ENCODE assay signal across 8 cellular contexts in the genomic region with DNA sequence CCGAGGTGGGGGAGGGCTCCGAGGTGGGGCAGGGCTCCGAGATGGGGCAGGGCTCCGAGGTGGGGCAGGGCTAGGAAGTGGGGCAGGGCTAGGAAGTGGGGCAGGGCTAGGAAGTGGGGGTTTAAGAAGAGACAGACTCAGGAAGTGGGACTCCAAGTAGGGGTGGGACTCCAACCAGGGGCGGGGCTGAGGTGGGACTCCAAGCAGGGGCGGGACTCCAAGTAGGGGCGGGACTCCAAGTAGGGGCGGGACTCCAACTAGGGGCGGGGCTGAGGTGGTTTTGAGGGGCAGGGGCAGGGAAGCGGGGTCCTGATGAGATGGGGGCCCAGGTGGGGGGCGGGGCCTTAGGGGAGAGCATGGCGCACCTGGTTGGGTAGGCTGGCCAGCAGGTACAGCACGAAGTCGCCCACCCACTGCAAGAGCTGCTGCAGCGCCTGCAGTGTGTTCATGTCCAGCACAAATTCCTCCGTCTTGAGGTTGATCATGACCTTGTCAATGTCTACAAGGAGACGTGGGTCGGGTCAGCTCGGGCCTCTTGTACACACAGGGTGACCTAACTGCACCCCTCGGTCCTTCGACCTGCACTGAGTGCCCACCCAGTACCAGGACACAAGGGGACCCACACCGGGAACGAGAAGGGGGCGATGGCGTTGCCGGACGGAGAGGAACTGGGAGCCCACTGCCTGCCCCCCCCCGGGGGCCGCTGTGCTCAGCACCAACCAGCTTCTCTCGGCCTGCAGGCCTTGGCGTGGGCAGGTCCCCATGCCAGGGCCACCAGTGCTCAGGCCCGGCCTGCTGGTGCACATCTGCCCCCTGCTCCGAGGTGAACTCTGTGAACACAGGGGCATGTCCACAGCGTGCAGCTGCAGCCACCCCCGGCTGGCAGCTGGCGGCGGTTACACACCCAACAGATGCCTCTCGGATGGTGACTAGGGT. TPM values are rescaled to one million over a fixed set of nuclear protein-coding genes. Genes with fewer than 3 reads are reported as not detected.
DNase-seq lines count a peak whose midpoint lies in the region; ATAC-seq and TF ChIP-seq lines count a peak whose summit lies in the region.

No MANE protein-coding gene starts in this region.

- DNase-seq in CD4-positive, alpha-beta T cell: peak; percentile 72 to 90 (median 76)
- DNase-seq in LoVo (ENCODE audit: low spot score) (peak; percentile 19), fibroblast of lung (ENCODE audit: low read depth in 2 of 2) (peak; percentile 55 to 64), NCI-H2196 treated with DMSO at 0.1 percent for 48 hours (lab: John Stamatoyannopoulos, UW; ENCODE audit: unreplicated experiment) (no peak), DMS79 treated with DMSO at 0.1 percent for 48 hours (lab: John Stamatoyannopoulos, UW) (no peak)
- peak; percentile 79 for DNase-seq in activated CD4-positive, alpha-beta T cell treated with anti-CD3 and anti-CD28 coated beads, Interleukin-2, amount 50 U/mL, for 1 hour
- DNase-seq in stimulated activated CD8-positive, alpha-beta memory T cell treated with anti-CD3 and anti-CD28 coated beads, Interleukin-4, amount 100 ng/mL, for 48 hours: peak; percentile 79

- H3K9me3 ChIP-seq in CD4-positive, alpha-beta T cell (ENCODE audit: control insufficient read depth, low read length): no peaks in the 10 kb centered on the region
- H3K9me3 ChIP-seq in fibroblast of lung (ENCODE audit: control insufficient read depth, insufficient read depth, low read depth, low read length): no peaks in the 10 kb centered on the region

- peaks cover 27% of the 10 kb centered on the region for H3K36me3 ChIP-seq in fibroblast of lung (ENCODE audit: control insufficient read depth, insufficient read depth, low read length)

- no peak overlapping the region for H3K4me3 ChIP-seq in fibroblast of lung (replicated peaks in 1 of 4; ENCODE audit: control extremely low read depth in 1 of 4, insufficient read depth in 1 of 4, low read depth in 3 of 4, low read length in 4 of 4)

- H3K27me3 Mint-ChIP-seq in CD4-positive, alpha-beta T cell: no peaks in the 10 kb centered on the region

- no peaks in the 10 kb centered on the region for H3K27me3 ChIP-seq in CD4-positive, alpha-beta T cell (ENCODE audit: control insufficient read depth, insufficient read depth, low read length)
- H3K27me3 ChIP-seq in fibroblast of lung (ENCODE audit: control insufficient read depth, insufficient read depth, low read length): no peaks in the 10 kb centered on the region

- POLR2A ChIA-PET in CD4-positive, alpha-beta T cell (lab: Charles Lee): interaction anchor here (0.6 to 3.1 kb wide), 11 partner anchors 9 to 1603 kb away, joined by 3 to 11 read pairs (median 5); a partner anchor contains a TSS

- H4K20me1 ChIP-seq in fibroblast of lung (ENCODE audit: control insufficient read depth, extremely low read depth, insufficient read depth, low read length): no peaks in the 10 kb centered on the region

- H3K27ac Mint-ChIP-seq in CD4-positive, alpha-beta T cell: peak overlapping the region; percentile 94

- no peak overlapping the region for H2AFZ ChIP-seq in fibroblast of lung (ENCODE audit: low read length)

- intact Hi-C loops in CD4-positive, alpha-beta T cell (cut with DNase I, micrococcal nuclease): loop anchor here (2.0 kb wide), 1 partner anchor 19 kb away; a partner anchor contains a TSS

- CTCF ChIA-PET in CD4-positive, alpha-beta T cell (lab: Charles Lee): interaction anchor here (0.9 to 2.1 kb wide), 3 partner anchors 10 to 47 kb away, joined by 4 to 13 read pairs (median 7); no protein-coding TSS in a partner anchor

- peaks cover 11% of the 10 kb centered on the region for H3K4me1 ChIP-seq in fibroblast of lung (ENCODE audit: control insufficient read depth, extremely low read depth, insufficient read depth, low read length)

- ATAC-seq in CD4-positive, alpha-beta T cell (ENCODE audit: poor library complexity): peak; percentile 90
- ATAC-seq in GM19035 (IDR thresholded peaks at IDR 0.05; ENCODE audit: unreplicated experiment): no peak

- peaks cover 18% of the 10 kb centered on the region for H3K4me1 Mint-ChIP-seq in CD4-positive, alpha-beta T cell (ENCODE audit: low read depth)

- H3K79me2 ChIP-seq in fibroblast of lung (ENCODE audit: control insufficient read depth, insufficient read depth, low read length): no peaks in the 10 kb centered on the region

- no peaks in the 10 kb centered on the region for H3K9me3 Mint-ChIP-seq in CD4-positive, alpha-beta T cell

- peaks cover 32% of the 10 kb centered on the region for H3K36me3 Mint-ChIP-seq in CD4-positive, alpha-beta T cell (ENCODE audit: low read depth)

- H3K27ac ChIP-seq in CD4-positive, alpha-beta T cell (ENCODE audit: low read depth, low read length): no peak overlapping the region
- H3K27ac ChIP-seq in fibroblast of lung (ENCODE audit: insufficient read depth, low read length): no peak overlapping the region

- no peak for TF ChIP-seq CTCF in CD4-positive, alpha-beta T cell (IDR thresholded peaks at IDR 0.05)
- no peak for TF ChIP-seq CTCF in fibroblast of lung (conservative IDR thresholded peaks at IDR 0.05 in 1 of 2, IDR thresholded peaks at IDR 0.05 in 1 of 2; ENCODE audit: low read depth in 1 of 2, low read length in 2 of 2)

- H3K4me2 ChIP-seq in fibroblast of lung (ENCODE audit: extremely low read depth, insufficient read depth, low read length): no peak overlapping the region

- peak overlapping the region; percentile 54 for H3K4me3 Mint-ChIP-seq in CD4-positive, alpha-beta T cell

- H3K9ac ChIP-seq in fibroblast of lung (ENCODE audit: insufficient read depth, low read length): no peak overlapping the region

RNA-seq across cellular contexts. Expression of a gene that starts 13.9 kb away (rescaled TPM):
- 1 to 10 TPM; 2.3 to 2.9 TPM for total RNA-seq in CD4-positive, alpha-beta T cell
- total RNA-seq in fibroblast of lung: 18.8 and 206 TPM in 2 replicates
- 1.00 and 3.3 TPM in 2 replicates for polyA plus RNA-seq in fibroblast of lung
- polyA plus RNA-seq in fibroblast of lung (2012): 3.2 and 13.7 TPM in 2 replicates
- 0.59 and 0.78 TPM in 2 replicates for polyA minus RNA-seq in fibroblast of lung (ENCODE audit: low replicate concordance)

RNA-seq across cellular contexts. Expression of a gene that starts 19.6 kb away (rescaled TPM):
- 10 to 100 TPM; 25.8 to 30.1 TPM for total RNA-seq in CD4-positive, alpha-beta T cell
- total RNA-seq in fibroblast of lung: 24.4 and 35.0 TPM in 2 replicates
- 19.3 and 26.2 TPM in 2 replicates for polyA plus RNA-seq in fibroblast of lung
- 45.7 and 61.2 TPM in 2 replicates for polyA plus RNA-seq in fibroblast of lung (2012)
- 39.8 and 51.4 TPM in 2 replicates for polyA minus RNA-seq in fibroblast of lung (ENCODE audit: low replicate concordance)

RNA-seq across cellular contexts. Expression of a gene that starts 19.9 kb away (rescaled TPM):
- total RNA-seq in CD4-positive, alpha-beta T cell: not detected
- not detected in 2 replicates for total RNA-seq in fibroblast of lung
- not detected in 2 replicates for polyA plus RNA-seq in fibroblast of lung
- polyA plus RNA-seq in fibroblast of lung (2012): not detected in 2 replicates
- polyA minus RNA-seq in fibroblast of lung (ENCODE audit: low replicate concordance): not detected in 2 replicates

RNA-seq across cellular contexts. Expression of a gene that starts 21.2 kb away (rescaled TPM):
- total RNA-seq in CD4-positive, alpha-beta T cell: not detected
- total RNA-seq in fibroblast of lung: 0.51 and 0.66 TPM in 2 replicates
- polyA plus RNA-seq in fibroblast of lung: 0.07 and 0.48 TPM in 2 replicates
- polyA plus RNA-seq in fibroblast of lung (2012): 0.25 and 0.78 TPM in 2 replicates
- not detected in 2 replicates for polyA minus RNA-seq in fibroblast of lung (ENCODE audit: low replicate concordance)

RNA-seq across cellular contexts. Expression of a gene that starts 32.6 kb away (rescaled TPM):
- not detected for total RNA-seq in CD4-positive, alpha-beta T cell
- total RNA-seq in fibroblast of lung: not detected in 2 replicates
- not detected in 2 replicates for polyA plus RNA-seq in fibroblast of lung
- not detected in 2 replicates for polyA plus RNA-seq in fibroblast of lung (2012)
- polyA minus RNA-seq in fibroblast of lung (ENCODE audit: low replicate concordance): not detected in 2 replicates

Comparison
In these comparisons a context has a peak if more than half of its experiments do, and no peak if none do; other contexts are left out.
1. DNase-seq: peak in CD4-positive, alpha-beta T cell (10 of 10), LoVo (single experiment), activated CD4-positive, alpha-beta T cell treated with anti-CD3 and anti-CD28 coated beads, Interleukin-2, amount 50 U/mL, for 1 hour (single experiment), fibroblast of lung (2 of 2) and stimulated activated CD8-positive, alpha-beta memory T cell treated with anti-CD3 and anti-CD28 coated beads, Interleukin-4, amount 100 ng/mL, for 48 hours (single experiment); none in NCI-H2196 treated with DMSO at 0.1 percent for 48 hours (single experiment) and DMS79 treated with DMSO at 0.1 percent for 48 hours (single experiment).